9 cellular contexts compared by ENCODE assay signal in the genomic region with DNA sequence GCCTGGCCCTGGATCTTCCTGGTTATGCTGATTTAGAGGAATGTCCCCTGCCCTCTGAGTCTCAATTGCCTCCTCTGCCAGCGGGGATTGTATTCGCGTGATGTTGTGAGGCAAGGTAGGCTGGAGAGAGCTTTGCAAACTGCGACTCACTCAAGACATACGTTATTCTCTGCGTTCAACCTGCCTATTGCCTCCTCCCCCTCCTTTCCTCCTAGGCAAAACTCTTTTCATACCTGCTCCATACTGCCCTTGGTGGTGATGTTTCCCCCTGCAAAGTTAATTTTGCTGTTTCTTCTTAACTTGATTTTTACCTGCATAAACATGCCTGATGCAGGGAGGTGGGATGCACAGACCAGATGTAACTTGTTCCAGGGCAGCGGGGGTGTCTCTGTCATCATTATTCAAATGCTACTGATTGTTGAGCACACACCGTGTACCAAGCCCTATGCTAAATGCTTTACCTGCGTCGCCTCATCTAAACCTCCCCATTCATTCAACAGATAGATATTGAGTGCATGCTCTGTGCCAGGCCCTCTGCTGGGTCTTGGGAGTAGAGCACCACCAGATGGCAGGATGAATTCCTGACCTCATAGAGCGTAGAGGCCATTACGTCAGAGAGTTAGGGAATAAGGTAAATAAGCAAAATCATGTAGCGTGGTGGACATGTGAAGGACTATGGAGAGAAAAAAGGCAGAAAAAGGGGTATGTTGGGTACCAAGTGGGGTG. TPM values are rescaled to one million over a fixed set of nuclear protein-coding genes. Genes with fewer than 3 reads are reported as not detected.
A peak's percentile ranks its signal among the peaks of the same experiment; 100 is the strongest.
DNase-seq lines count a peak whose midpoint lies in the region; ATAC-seq and TF ChIP-seq lines count a peak whose summit lies in the region.
"Had no signal": no experiment of that assay in that cellular context is flagged by ENCODE, and none has a peak within 500 bp of the region (broad histone marks: within the 10 kb centered on the region; RNA-seq: fewer than 3 reads in every experiment).

No MANE protein-coding gene starts in this region.

- DNase-seq in astrocyte of the cerebellum (ENCODE audit: low read depth) (no peak), left lung (no peak), hippocampal formation (lab: John Stamatoyannopoulos, UW) (no peak), midbrain (lab: John Stamatoyannopoulos, UW) (no peak), uterus (no peak)
- DNase-seq: natural killer cell had no signal

- ATAC-seq in left lung (peak; percentile 64), GM18867 (IDR thresholded peaks at IDR 0.05; ENCODE audit: unreplicated experiment) (no peak)

- H3K36me3 ChIP-seq in DOHH2 (ENCODE audit: control insufficient read depth, low read length) = no peaks in the 10 kb centered on the region
- H3K36me3 ChIP-seq in KMS-11 (ENCODE audit: insufficient read depth) = no peaks in the 10 kb centered on the region
- H3K36me3 ChIP-seq in left lung = no peaks in the 10 kb centered on the region
- H3K36me3 ChIP-seq in uterus = no peaks in the 10 kb centered on the region

- H3K4me1 ChIP-seq in DOHH2 (ENCODE audit: control insufficient read depth, low read length) (no peaks in the 10 kb centered on the region), KMS-11 (ENCODE audit: low read depth, poor library complexity, severe bottlenecking) (no peaks in the 10 kb centered on the region), left lung (no peaks in the 10 kb centered on the region), uterus (no peaks in the 10 kb centered on the region)

- in situ Hi-C loops in astrocyte of the cerebellum (cut with HindIII; ENCODE audit: low sequenced_read_pairs) = no loop called here

- peak; percentile 41 for TF ChIP-seq CTCF in DOHH2 (IDR thresholded peaks at IDR 0.05; ENCODE audit: low read depth, low read length, poor library complexity, severe bottlenecking)
- TF ChIP-seq CTCF in KMS-11 (conservative IDR thresholded peaks at IDR 0.05; ENCODE audit: low read depth, low read length) = peak; percentile 40
- TF ChIP-seq CTCF in astrocyte of the cerebellum (IDR thresholded peaks at IDR 0.05; ENCODE audit: low read depth, low read length, missing control alignments) = peak; percentile 11
- TF ChIP-seq CTCF in left lung (IDR thresholded peaks at IDR 0.05) = no peak
- no peak for TF ChIP-seq CTCF in uterus (IDR thresholded peaks at IDR 0.05)

- no peak for TF ChIP-seq POLR2A in uterus (IDR thresholded peaks at IDR 0.05)

- no peaks in the 10 kb centered on the region for H3K9me2 ChIP-seq in DOHH2 (replicated peaks; ENCODE audit: control insufficient read depth, low read length)

- intact Hi-C loops in left lung (cut with DNase I) (no loop called here), uterus (cut with DNase I; ENCODE audit: low total_unique reads) (no loop called here)

- H3K9me3 ChIP-seq in DOHH2 (ENCODE audit: control insufficient read depth, insufficient read depth, low read length) = no peaks in the 10 kb centered on the region
- H3K9me3 ChIP-seq in left lung = no peaks in the 10 kb centered on the region
- H3K9me3 ChIP-seq in uterus = no peaks in the 10 kb centered on the region

- no peaks in the 10 kb centered on the region for H3K27me3 ChIP-seq in DOHH2 (ENCODE audit: control insufficient read depth, low read length)
- no peaks in the 10 kb centered on the region for H3K27me3 ChIP-seq in KMS-11 (ENCODE audit: insufficient read depth, low read depth)
- no peaks in the 10 kb centered on the region for H3K27me3 ChIP-seq in left lung
- no peaks in the 10 kb centered on the region for H3K27me3 ChIP-seq in uterus

- no peak overlapping the region for H3K9ac ChIP-seq in KMS-11

- H3K4me2 ChIP-seq in DOHH2 (ENCODE audit: low read length) (no peak overlapping the region), KMS-11 (no peak overlapping the region)

- no peak overlapping the region for H2AFZ ChIP-seq in KMS-11 (ENCODE audit: low read depth)

- no peak overlapping the region for H3K4me3 ChIP-seq in DOHH2 (ENCODE audit: low read length)
- no peak overlapping the region for H3K4me3 ChIP-seq in KMS-11 (IDR thresholded peaks at IDR 0.05; ENCODE audit: insufficient read depth, low read depth, low read length)
- no peak overlapping the region for H3K4me3 ChIP-seq in astrocyte of the cerebellum (ENCODE audit: low read depth, low read length)
- no peak overlapping the region for H3K4me3 ChIP-seq in left lung
- H3K4me3 ChIP-seq in uterus = no peak overlapping the region

- H4K20me1 ChIP-seq in DOHH2 (ENCODE audit: control insufficient read depth, insufficient read depth, low read depth, low read length) (no peaks in the 10 kb centered on the region), KMS-11 (ENCODE audit: insufficient read depth) (no peaks in the 10 kb centered on the region)

- no peak overlapping the region for H3K27ac ChIP-seq in DOHH2 (ENCODE audit: low read depth, low read length)
- H3K27ac ChIP-seq in KMS-11 = no peak overlapping the region
- H3K27ac ChIP-seq in left lung = no peak overlapping the region
- H3K27ac ChIP-seq in uterus = no peak overlapping the region

- H3K79me2 ChIP-seq in DOHH2 (ENCODE audit: control insufficient read depth, low read length) (no peaks in the 10 kb centered on the region), KMS-11 (ENCODE audit: insufficient read depth, low read depth) (no peaks in the 10 kb centered on the region)

- H3F3A ChIP-seq in DOHH2 (ENCODE audit: control insufficient read depth, insufficient read depth) = no peaks in the 10 kb centered on the region

RNA-seq across cellular contexts. Expression of a gene that starts 29.0 kb away (rescaled TPM):
- total RNA-seq in left lung (1 to 10 TPM; 2.0 to 2.8 TPM), uterus (1 to 10 TPM in 3 of 4 donors, under 1 TPM in 1; 0.88 to 4.9 (median 3.0) TPM)

Comparison
In these comparisons a context has a peak if more than half of its experiments do, and no peak if none do; other contexts are left out.
1. CTCF ChIP-seq: peak in DOHH2 (single experiment), KMS-11 (single experiment) and astrocyte of the cerebellum (single experiment); none in left lung (0 of 2) and uterus (0 of 4).